28 cellular contexts compared by ENCODE assay signal in the genomic region with DNA sequence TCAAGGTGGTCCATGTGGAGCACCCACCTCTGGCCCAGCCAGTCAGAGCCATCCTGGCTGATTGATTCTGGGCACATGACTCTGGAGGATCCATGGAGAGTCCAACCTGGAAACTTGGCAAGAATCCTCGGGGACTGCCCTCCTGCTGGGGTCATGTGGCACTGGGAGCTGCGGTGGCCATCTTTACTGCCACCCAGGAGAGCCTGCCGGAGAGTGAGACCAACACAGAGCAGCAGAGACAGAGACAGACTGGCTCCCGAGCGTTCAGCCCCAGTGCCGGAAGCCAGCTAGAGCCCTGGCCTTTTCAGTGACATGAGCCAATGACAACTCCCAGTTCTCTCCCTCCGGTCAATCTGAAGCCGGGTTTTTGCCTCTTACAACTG. TPM values are rescaled to one million over a fixed set of nuclear protein-coding genes. Genes with fewer than 3 reads are reported as not detected.
"Had no signal": no experiment of that assay in that cellular context is flagged by ENCODE, and none has a peak within 500 bp of the region (broad histone marks: within the 10 kb centered on the region; RNA-seq: fewer than 3 reads in every experiment).

No MANE protein-coding gene starts in this region.

- H3K4me1 Mint-ChIP-seq: activated naive CD4-positive, alpha-beta T cell treated with anti-CD3 and anti-CD28 coated beads, Interleukin-2, amount 10 ng/mL, durations not matched to agents 7 days and 5 days; T-helper 17 cell had no signal

- H3K4me3 ChIP-seq: colonic mucosa, dorsolateral prefrontal cortex, esophagus muscularis mucosa, gastrocnemius medialis, tibial artery, uterus had no signal

- H3K9me3 Mint-ChIP-seq: activated naive CD4-positive, alpha-beta T cell treated with anti-CD3 and anti-CD28 coated beads, Interleukin-2, amount 10 ng/mL, durations not matched to agents 7 days and 5 days; activated T-cell treated with anti-CD3 and anti-CD28 coated beads, Interleukin-2, amount 50 U/mL, for 72 hours; natural killer cell treated with Interleukin-12 subunit alpha and Interleukin-12 subunit beta and Interleukin-15 and Interleukin-18, amount 100 ng/mL, for 72 hours had no signal

- H3K4me3 Mint-ChIP-seq: activated naive CD4-positive, alpha-beta T cell treated with anti-CD3 and anti-CD28 coated beads, Interleukin-2, amount 10 ng/mL, durations not matched to agents 7 days and 5 days; activated T-cell treated with anti-CD3 and anti-CD28 coated beads, Interleukin-2, amount 50 U/mL, for 72 hours; natural killer cell treated with Interleukin-12 subunit alpha and Interleukin-12 subunit beta and Interleukin-15 and Interleukin-18, amount 100 ng/mL, for 72 hours; T-helper 17 cell had no signal

- H3K4me1 ChIP-seq: colonic mucosa, esophagus muscularis mucosa, gastrocnemius medialis, parathyroid adenoma, tibial artery, uterus had no signal

- H3K27me3 ChIP-seq: colonic mucosa, uterus had no signal

- DNase-seq: activated CD4-positive, alpha-beta T cell treated with anti-CD3 and anti-CD28 coated beads, Interleukin-2, amount 50 U/mL, for 1 hour; activated CD4-positive, CD25-positive, alpha-beta regulatory T cell; activated effector memory CD4-positive, alpha-beta T cell treated with Interleukin-2 at 50 U/mL for 16 hours; activated naive CD4-positive, alpha-beta T cell treated with anti-CD3 and anti-CD28 coated beads, Interleukin-2, amount 10 ng/mL, durations not matched to agents 7 days and 5 days; activated T-cell treated with anti-CD3 and anti-CD28 coated beads, Interleukin-2, amount 50 U/mL, for 72 hours; amygdala; colonic mucosa; gastrocnemius medialis; hippocampal formation; left cardiac atrium; midbrain; stimulated activated CD4-positive, alpha-beta T cell treated with anti-CD3 and anti-CD28 coated beads, Interleukin-12 subunit alpha, Interleukin-12 subunit beta, amount 100 ng/mL, for 4 hours; stimulated activated CD4-positive, alpha-beta T cell treated with anti-CD3 and anti-CD28 coated beads, Interleukin-4, amount 100 ng/mL, for 4 hours; stimulated activated naive CD8-positive, alpha-beta T cell treated with anti-CD3 and anti-CD28 coated beads, Interleukin-15, Interleukin-2, amounts not matched to agents 100 U/mL and 50 U/mL, for 24 hours; T-helper 17 cell; tibial artery; uterus had no signal

- H3K27ac Mint-ChIP-seq: activated naive CD4-positive, alpha-beta T cell treated with anti-CD3 and anti-CD28 coated beads, Interleukin-2, amount 10 ng/mL, durations not matched to agents 7 days and 5 days; activated T-cell treated with anti-CD3 and anti-CD28 coated beads, Interleukin-2, amount 50 U/mL, for 72 hours; natural killer cell treated with Interleukin-12 subunit alpha and Interleukin-12 subunit beta and Interleukin-15 and Interleukin-18, amount 100 ng/mL, for 72 hours; T-helper 17 cell had no signal

- H3K27ac ChIP-seq: colonic mucosa, dorsolateral prefrontal cortex, esophagus muscularis mucosa, gastrocnemius medialis, neutrophil, parathyroid adenoma, tibial artery, uterus had no signal

- H3K36me3 Mint-ChIP-seq: activated naive CD4-positive, alpha-beta T cell treated with anti-CD3 and anti-CD28 coated beads, Interleukin-2, amount 10 ng/mL, durations not matched to agents 7 days and 5 days; natural killer cell treated with Interleukin-12 subunit alpha and Interleukin-12 subunit beta and Interleukin-15 and Interleukin-18, amount 100 ng/mL, for 72 hours had no signal

- H3K9me3 ChIP-seq: colonic mucosa, esophagus muscularis mucosa, gastrocnemius medialis, neutrophil, uterus had no signal

- H3K36me3 ChIP-seq: colonic mucosa, gastrocnemius medialis, neutrophil, tibial artery, uterus had no signal

RNA-seq across cellular contexts. Expression of a gene that starts 37.8 kb away (rescaled TPM):
- total RNA-seq: activated T-cell treated with anti-CD3 and anti-CD28 coated beads, Interleukin-2, amount 50 U/mL, for 72 hours; bronchial epithelial cell; colonic mucosa; dorsolateral prefrontal cortex; esophagus muscularis mucosa; gastrocnemius medialis; left cardiac atrium; liver; natural killer cell treated with Interleukin-12 subunit alpha and Interleukin-12 subunit beta and Interleukin-15 and Interleukin-18, amount 100 ng/mL, for 72 hours; pulmonary artery endothelial cell; right cardiac atrium; skeletal muscle tissue; subcutaneous adipose tissue; T-helper 17 cell; uterus had no signal
